Comparison of ENCODE assay signal across 26 cellular contexts in the genomic region with DNA sequence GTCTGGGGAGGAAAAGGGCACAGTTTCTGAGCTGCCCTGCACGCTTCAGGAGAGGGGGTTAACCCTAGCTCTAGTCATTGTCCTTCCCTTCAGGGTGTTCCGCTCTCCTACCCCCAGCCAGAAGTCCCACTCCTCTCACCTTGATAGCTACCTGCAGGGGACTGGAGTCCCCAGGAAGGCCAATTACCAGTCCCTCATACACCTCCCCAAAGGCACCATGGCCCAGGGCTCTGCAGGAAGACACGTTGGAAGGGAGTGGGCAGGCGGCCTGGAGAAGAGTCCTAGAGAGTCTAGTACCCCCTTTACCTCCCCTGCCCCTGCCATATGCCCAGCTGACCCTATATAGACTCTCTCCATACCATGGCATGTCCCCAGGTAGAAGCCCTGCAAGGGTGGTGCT. TPM values are rescaled to one million over a fixed set of nuclear protein-coding genes. Genes with fewer than 3 reads are reported as not detected.
"Had no signal": no experiment of that assay in that cellular context is flagged by ENCODE, and none has a peak within 500 bp of the region (broad histone marks: within the 10 kb centered on the region; RNA-seq: fewer than 3 reads in every experiment).

No MANE protein-coding gene starts in this region.

- H3K4me3 ChIP-seq: colonic mucosa, esophagus squamous epithelium, gastrocnemius medialis, heart right ventricle, left lung, lower lobe of right lung, mucosa of descending colon had no signal

- H3K27ac ChIP-seq: colonic mucosa, epithelial cell of prostate, esophagus squamous epithelium, gastrocnemius medialis, heart right ventricle, left lung, lower lobe of right lung had no signal

- H3K9me3 ChIP-seq: colonic mucosa, esophagus squamous epithelium, gastrocnemius medialis, heart right ventricle, left lung, lower lobe of right lung, mucosa of descending colon had no signal

- FAIRE-seq: endometrium, islet of Langerhans, keratinocyte had no signal

- ATAC-seq: effector memory CD8-positive, alpha-beta T cell; esophagus mucosa; gastrocnemius medialis; heart right ventricle; left cardiac atrium; left lung; left ventricle myocardium superior; lower lobe of right lung; mucosa of descending colon had no signal

- DNase-seq: colonic mucosa; cortex of kidney; effector CD8-positive, alpha-beta T cell; effector memory CD8-positive, alpha-beta T cell; endodermal cell; erythroblast; esophagus squamous epithelium; foreskin fibroblast; foreskin melanocyte; gastrocnemius medialis; glutamatergic neuron; head of caudate nucleus; heart right ventricle; hippocampal formation; left cardiac atrium; left lung; left ventricle myocardium superior; lower lobe of right lung; mesenchymal stem cell; mucosa of descending colon had no signal

- H3K36me3 ChIP-seq: colonic mucosa, esophagus squamous epithelium, gastrocnemius medialis, heart right ventricle, left lung, lower lobe of right lung had no signal

- H3K4me1 ChIP-seq: colonic mucosa had no signal

RNA-seq across cellular contexts. Expression of a gene that starts 7.9 kb away (rescaled TPM):
- total RNA-seq: lung microvascular endothelial cell had no signal
- polyA plus RNA-seq: keratinocyte had no signal
